16 cellular contexts compared by ENCODE assay signal in the genomic region with DNA sequence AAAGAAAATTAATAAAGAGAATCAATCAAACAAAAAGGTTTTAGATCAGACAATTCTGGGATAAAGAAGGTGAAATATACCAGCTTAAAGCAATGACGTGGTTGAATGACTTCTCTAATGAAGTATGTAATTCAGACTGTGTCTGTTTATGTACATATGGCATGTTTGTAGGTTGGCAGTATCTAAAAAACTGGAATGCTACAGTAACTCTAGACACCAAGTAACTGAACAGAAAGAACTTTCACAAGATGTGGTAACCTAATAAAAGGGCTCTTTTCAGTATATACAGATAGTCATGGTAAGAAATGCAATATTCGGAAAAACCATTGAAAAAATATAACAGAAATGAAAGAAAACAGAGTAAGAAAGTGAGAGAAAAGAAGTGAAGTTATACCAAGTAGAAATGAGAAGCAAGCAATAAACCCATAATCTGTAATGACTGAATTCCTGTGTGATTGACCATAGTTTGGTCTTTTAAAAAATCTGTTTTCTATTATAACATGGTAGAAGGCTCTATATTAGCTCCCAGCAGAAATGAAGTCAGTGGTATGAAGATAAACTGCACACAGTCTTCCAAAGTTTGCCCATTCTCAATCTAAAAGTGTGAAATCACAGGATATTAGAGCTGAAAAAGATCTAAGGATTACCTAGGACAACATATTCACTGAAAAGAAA. TPM values are rescaled to one million over a fixed set of nuclear protein-coding genes. Genes with fewer than 3 reads are reported as not detected.
A peak's percentile ranks its signal among the peaks of the same experiment; 100 is the strongest.
DNase-seq lines count a peak whose midpoint lies in the region; ATAC-seq and TF ChIP-seq lines count a peak whose summit lies in the region.
"Had no signal": no experiment of that assay in that cellular context is flagged by ENCODE, and none has a peak within 500 bp of the region (broad histone marks: within the 10 kb centered on the region; RNA-seq: fewer than 3 reads in every experiment).

No MANE protein-coding gene starts in this region.

- dilution Hi-C loops in IMR-90 (cut with HindIII; ENCODE audit: low sequenced_read_pairs, unreplicated experiment): no loop called here

- no peak for TF ChIP-seq EP300 in gastroesophageal sphincter (IDR thresholded peaks at IDR 0.05)

- no peak overlapping the region for H2AK5ac ChIP-seq in IMR-90 (ENCODE audit: low read depth, low read length)

- no peak for TF ChIP-seq POLR2A in IMR-90 (IDR thresholded peaks at IDR 0.05; ENCODE audit: low read depth, low read length)
- no peak for TF ChIP-seq POLR2A in gastroesophageal sphincter (IDR thresholded peaks at IDR 0.05)

- CTCF ChIA-PET in IMR-90 (lab: Yijun Ruan, JAX): interaction anchor here (0.6 to 1.0 kb wide), 2 partner anchors 13 to 1051 kb away, joined by 3 read pairs; no protein-coding TSS in a partner anchor

- no peak overlapping the region for H4K8ac ChIP-seq in IMR-90 (ENCODE audit: low read depth in 2 of 2, low read length in 2 of 2)

- H3K9me3 Mint-ChIP-seq in T-helper 1 cell treated with Interleukin-12 subunit alpha and Interleukin-12 subunit beta and Interleukin-4 antibody, amounts not matched to agents 30 μg/mL and 1 μg/mL, for 36 hours: no peaks in the 10 kb centered on the region
- no peaks in the 10 kb centered on the region for H3K9me3 Mint-ChIP-seq in activated naive CD8-positive, alpha-beta T cell (ENCODE audit: low read depth)
- H3K9me3 Mint-ChIP-seq in natural killer cell: no peaks in the 10 kb centered on the region

- peaks cover 57% of the 10 kb centered on the region for H3K4me1 Mint-ChIP-seq in T-helper 1 cell treated with Interleukin-12 subunit alpha and Interleukin-12 subunit beta and Interleukin-4 antibody, amounts not matched to agents 30 μg/mL and 1 μg/mL, for 36 hours (ENCODE audit: low read depth)
- peaks cover 85% of the 10 kb centered on the region for H3K4me1 Mint-ChIP-seq in activated naive CD8-positive, alpha-beta T cell (ENCODE audit: low read depth)
- H3K4me1 Mint-ChIP-seq in natural killer cell: peaks cover 63 to 64% of the 10 kb centered on the region in 2 donors

- TF ChIP-seq CTCF in IMR-90 (conservative IDR thresholded peaks at IDR 0.05; ENCODE audit: low read depth, low read length): no peak
- TF ChIP-seq CTCF in natural killer cell (IDR thresholded peaks at IDR 0.05): no peak
- TF ChIP-seq CTCF in gastroesophageal sphincter (IDR thresholded peaks at IDR 0.05): no peak

- intact Hi-C loops in IMR-90 (cut with micrococcal nuclease): loop anchor here (5.0 kb wide), 1 partner anchor 65 kb away; no protein-coding TSS in a partner anchor
- intact Hi-C loops in natural killer cell (cut with micrococcal nuclease): no loop called here

- TF ChIP-seq RAD21 in IMR-90 (IDR thresholded peaks at IDR 0.05; ENCODE audit: low read length): no peak

- H3K36me3 ChIP-seq in IMR-90 (ENCODE audit: control insufficient read depth, insufficient read depth, low read length): no peaks in the 10 kb centered on the region
- no peaks in the 10 kb centered on the region for H3K36me3 ChIP-seq in gastroesophageal sphincter
- H3K36me3 ChIP-seq: thoracic aorta had no signal

- no TSS peak for BruUV-seq in IMR-90 (replicated peaks; lab: Mats Ljungman, UMichigan)

- H2BK120ac ChIP-seq in IMR-90 (ENCODE audit: low read depth, low read length): no peak overlapping the region

- H4K5ac ChIP-seq in IMR-90 (ENCODE audit: low read depth, low read length): no peak overlapping the region

- peak; percentile 63 for ATAC-seq in IMR-90 (ENCODE audit: low read depth)
- no peak for ATAC-seq in natural killer cell
- no peak for ATAC-seq in GM21381 (IDR thresholded peaks at IDR 0.05; ENCODE audit: unreplicated experiment)
- ATAC-seq in GM21576 (IDR thresholded peaks at IDR 0.05; ENCODE audit: unreplicated experiment): no peak
- no peak for ATAC-seq in gastroesophageal sphincter

- peaks cover 4% of the 10 kb centered on the region for H3K36me3 Mint-ChIP-seq in T-helper 1 cell treated with Interleukin-12 subunit alpha and Interleukin-12 subunit beta and Interleukin-4 antibody, amounts not matched to agents 30 μg/mL and 1 μg/mL, for 36 hours (ENCODE audit: low read depth)
- H3K36me3 Mint-ChIP-seq in activated naive CD8-positive, alpha-beta T cell: no peaks in the 10 kb centered on the region
- H3K36me3 Mint-ChIP-seq in natural killer cell: no peaks in the 10 kb centered on the region

- POLR2A ChIA-PET in IMR-90 (lab: Charles Lee; ENCODE audit: unreplicated experiment): no interaction called here

- no peak overlapping the region for H2BK15ac ChIP-seq in IMR-90 (ENCODE audit: low read depth, low read length)

- H4K91ac ChIP-seq in IMR-90 (ENCODE audit: insufficient read depth, low read depth, low read length): no peak overlapping the region

- H2BK5ac ChIP-seq in IMR-90 (ENCODE audit: low read depth, low read length, poor library complexity, severe bottlenecking): peak overlapping the region; percentile 33

- no peaks in the 10 kb centered on the region for H3K27me3 Mint-ChIP-seq in T-helper 1 cell treated with Interleukin-12 subunit alpha and Interleukin-12 subunit beta and Interleukin-4 antibody, amounts not matched to agents 30 μg/mL and 1 μg/mL, for 36 hours (ENCODE audit: low read depth)
- no peaks in the 10 kb centered on the region for H3K27me3 Mint-ChIP-seq in activated naive CD8-positive, alpha-beta T cell
- no peaks in the 10 kb centered on the region for H3K27me3 Mint-ChIP-seq in natural killer cell (ENCODE audit: low read depth in 2 of 2)

- H3K4me2 ChIP-seq in IMR-90 (ENCODE audit: low read depth, low read length): no peak overlapping the region

- in situ Hi-C loops in IMR-90 (cut with MboI; ENCODE audit: low sequenced_read_pairs): no loop called here

- H2BK20ac ChIP-seq in IMR-90 (ENCODE audit: low read depth, low read length): no peak overlapping the region

- no CpG with 5 or more reads among the region's 2 CpGs for WGBS in IMR-90 (ENCODE audit: extremely low coverage in 2 of 2, insufficient read length in 1 of 2), 2 experiments
- WGBS in gastroesophageal sphincter (ENCODE audit: low coverage in 1 of 2), 2 donors: 70 to 87% methylated on average over 2 of the region's 2 CpGs

- H3K4me3 ChIP-seq in IMR-90 (ENCODE audit: insufficient read depth, low read depth, low read length): no peak overlapping the region
- H3K4me3 ChIP-seq in gastroesophageal sphincter: no peak overlapping the region
- H3K4me3 ChIP-seq: thoracic aorta had no signal

- peaks cover 16% of the 10 kb centered on the region; the same call in 1 of the 2 replicates for H4K20me1 ChIP-seq in IMR-90 (ENCODE audit: insufficient read depth, low read length)

- no peak overlapping the region for H3K56ac ChIP-seq in IMR-90 (ENCODE audit: extremely low read depth, insufficient read depth, low read length)

- H3K27ac Mint-ChIP-seq in T-helper 1 cell treated with Interleukin-12 subunit alpha and Interleukin-12 subunit beta and Interleukin-4 antibody, amounts not matched to agents 30 μg/mL and 1 μg/mL, for 36 hours: peak overlapping the region; percentile 16
- H3K27ac Mint-ChIP-seq in activated naive CD8-positive, alpha-beta T cell: peak overlapping the region; percentile 86
- H3K27ac Mint-ChIP-seq in natural killer cell: peak overlapping the region; percentile 47 to 71

- H3K4me1 ChIP-seq in IMR-90 (ENCODE audit: control insufficient read depth, insufficient read depth, low read length) (peaks cover 5% of the 10 kb centered on the region; the same call in 1 of the 2 replicates), gastroesophageal sphincter (peaks cover 16 to 56% (median 19%) of the 10 kb centered on the region in 3 donors)

- H2AFZ ChIP-seq in IMR-90 (replicated peaks; ENCODE audit: low read length, poor library complexity): no peak overlapping the region

- H3K79me1 ChIP-seq in IMR-90 (ENCODE audit: low read depth in 1 of 2, low read length in 2 of 2): peaks cover 28 to 49% of the 10 kb centered on the region in 2 experiments

- no peak overlapping the region; the same call in 1 of the 2 replicates for H3K14ac ChIP-seq in IMR-90 (replicated peaks; ENCODE audit: low read depth, low read length)

- H3K4me3 Mint-ChIP-seq in T-helper 1 cell treated with Interleukin-12 subunit alpha and Interleukin-12 subunit beta and Interleukin-4 antibody, amounts not matched to agents 30 μg/mL and 1 μg/mL, for 36 hours: no peak overlapping the region
- H3K4me3 Mint-ChIP-seq in activated naive CD8-positive, alpha-beta T cell: no peak overlapping the region
- no peak overlapping the region for H3K4me3 Mint-ChIP-seq in natural killer cell

- DNase-seq in T-helper 1 cell (no peak), IMR-90 (peak; percentile 61), natural killer cell (no peak)
- DNase-seq: 8988T; activated CD4-positive, alpha-beta T cell treated with anti-CD3 and anti-CD28 coated beads, Interleukin-2, amount 50 U/mL, for 4 hours; DMS53; effector CD4-positive, alpha-beta T cell; HCEC 1CT; kidney glomerular epithelial cell; NCI-H187 had no signal

- no peak overlapping the region for H3K18ac ChIP-seq in IMR-90 (ENCODE audit: low read depth, low read length)

- no peaks in the 10 kb centered on the region for H3K27me3 ChIP-seq in IMR-90 (ENCODE audit: control insufficient read depth, insufficient read depth, low read length)
- no peaks in the 10 kb centered on the region for H3K27me3 ChIP-seq in gastroesophageal sphincter

- H3K23ac ChIP-seq in IMR-90 (ENCODE audit: low read depth, low read length): no peak overlapping the region

- peaks cover 3% of the 10 kb centered on the region; the same call in 1 of the 2 replicates for H3K9me1 ChIP-seq in IMR-90 (ENCODE audit: insufficient read depth, low read length)

- H3K27ac ChIP-seq in IMR-90 (ENCODE audit: insufficient read depth, low read length) (no peak overlapping the region), gastroesophageal sphincter (no peak overlapping the region)
- H3K27ac ChIP-seq: thoracic aorta had no signal

- H3K9ac ChIP-seq in IMR-90 (ENCODE audit: low read depth, low read length): no peak overlapping the region

- H3K9me3 ChIP-seq in IMR-90 (ENCODE audit: control insufficient read depth, insufficient read depth, low read length): no peaks in the 10 kb centered on the region
- no peaks in the 10 kb centered on the region for H3K9me3 ChIP-seq in gastroesophageal sphincter
- H3K9me3 ChIP-seq: thoracic aorta had no signal

- no peak overlapping the region for H3K4ac ChIP-seq in IMR-90 (ENCODE audit: low read depth, low read length)

- no peak overlapping the region for H2AK9ac ChIP-seq in IMR-90 (replicated peaks; ENCODE audit: low read depth, low read length, poor library complexity)

TF ChIP-seq in IMR-90, 13 proteins besides CTCF, POLR2A, EP300 and RAD21 (continues in another document):
- no peak for TF ChIP-seq FOS (IDR thresholded peaks at IDR 0.05; ENCODE audit: low read depth, low read length)
- no peak for TF ChIP-seq RFX5 (IDR thresholded peaks at IDR 0.05; ENCODE audit: low read depth, low read length)
- TF ChIP-seq RCOR1 (IDR thresholded peaks at IDR 0.05; ENCODE audit: insufficient replicate concordance, low read length): no peak
- no peak for TF ChIP-seq SMC3 (IDR thresholded peaks at IDR 0.05; ENCODE audit: low read depth, low read length)
- TF ChIP-seq CEBPB (IDR thresholded peaks at IDR 0.05; ENCODE audit: low read depth, low read length): no peak

RNA-seq across cellular contexts. Expression of gene ELF1, which starts 31.4 kb away (rescaled TPM):
- total RNA-seq in IMR-90 (2012; rRNA removed) (27.6 and 36.9 TPM in 2 replicates), natural killer cell (100 to 1,000 TPM; 174 to 216 (median 193) TPM), gastroesophageal sphincter (10 to 100 TPM; 58.2 to 86.6 (median 69.3) TPM)
- polyA plus RNA-seq in IMR-90 (2012; rRNA removed): 23.7 and 25.4 TPM in 2 replicates
- 11.7 and 15.9 TPM in 2 replicates for polyA plus RNA-seq in IMR-90 (2012; cell fraction: cytosol; rRNA removed)
- 10.8 and 27.3 TPM in 2 replicates for polyA plus RNA-seq in IMR-90 (2012; cell fraction: nucleus; rRNA removed; ENCODE audit: low replicate concordance)

Comparison
In these comparisons a context has a peak if more than half of its experiments do, and no peak if none do; other contexts are left out.
1. H3K27ac Mint-ChIP-seq: peak in every context shown above with its lines; median percentile 86 in activated naive CD8-positive, alpha-beta T cell; 59 in natural killer cell; 16 in T-helper 1 cell treated with Interleukin-12 subunit alpha and Interleukin-12 subunit beta and Interleukin-4 antibody, amounts not matched to agents 30 μg/mL and 1 μg/mL, for 36 hours.